Comparison of ENCODE assay signal across 9 cellular contexts in genomic region chr1:221794079-221794670, GRCh38. TPM values are rescaled to one million over a fixed set of nuclear protein-coding genes. Genes with fewer than 3 reads are reported as not detected.
DNase-seq lines count a peak whose midpoint lies in the region; ATAC-seq and TF ChIP-seq lines count a peak whose summit lies in the region.
"Had no signal": no experiment of that assay in that cellular context is flagged by ENCODE, and none has a peak within 500 bp of the region (broad histone marks: within the 10 kb centered on the region; RNA-seq: fewer than 3 reads in every experiment).

No MANE protein-coding gene starts in this region.

- H2BK5ac ChIP-seq in IMR-90 (ENCODE audit: low read depth, low read length, poor library complexity, severe bottlenecking): peak overlapping the region; percentile 35

- no TSS peak for BruUV-seq in IMR-90 (replicated peaks; lab: Mats Ljungman, UMichigan)

- H4K8ac ChIP-seq in IMR-90 (ENCODE audit: low read depth in 2 of 2, low read length in 2 of 2): peak overlapping the region in 1 of 2 experiments; percentile 53; a peak in 2 of 4 replicates

- POLR2A ChIA-PET in IMR-90 (lab: Charles Lee; ENCODE audit: unreplicated experiment): no interaction called here

- WGBS in IMR-90 (ENCODE audit: extremely low coverage in 2 of 2, insufficient read length in 1 of 2), 2 experiments: no CpG with 5 or more reads among the region's 2 CpGs

- H3K56ac ChIP-seq in IMR-90 (ENCODE audit: extremely low read depth, insufficient read depth, low read length): no peak overlapping the region

- in situ Hi-C loops in IMR-90 (cut with MboI; ENCODE audit: low sequenced_read_pairs): no loop called here

- ATAC-seq in GM18499 (IDR thresholded peaks at IDR 0.05; ENCODE audit: insufficient read depth, unreplicated experiment) (peak; percentile 62), GM21529 (IDR thresholded peaks at IDR 0.05; ENCODE audit: unreplicated experiment) (peak; percentile 52), IMR-90 (ENCODE audit: low read depth) (peak; percentile 32), SK-N-SH treated with all-trans-retinoic acid at 6 μM for 48 hours (no peak), left ventricle myocardium superior (no peak)

- H3K14ac ChIP-seq in IMR-90 (replicated peaks; ENCODE audit: low read depth, low read length): peak overlapping the region; percentile 15

- H3K18ac ChIP-seq in IMR-90 (ENCODE audit: low read depth, low read length): peak overlapping the region; percentile 92

- peaks cover 23 to 36% of the 10 kb centered on the region in 2 donors for H3K4me1 Mint-ChIP-seq in immature natural killer cell

- no peaks in the 10 kb centered on the region for H3K79me1 ChIP-seq in IMR-90 (ENCODE audit: low read depth in 1 of 2, low read length in 2 of 2)

- H2AK9ac ChIP-seq in IMR-90 (replicated peaks; ENCODE audit: low read depth, low read length, poor library complexity): peak overlapping the region; percentile 20

- TF ChIP-seq POLR2A in IMR-90 (IDR thresholded peaks at IDR 0.05; ENCODE audit: low read depth, low read length): no peak

- no peak overlapping the region for H3K9ac ChIP-seq in IMR-90 (ENCODE audit: low read depth, low read length)

- peak overlapping the region; percentile 10; the same call in 1 of the 2 replicates for H3K27ac ChIP-seq in IMR-90 (ENCODE audit: insufficient read depth, low read length)

- peaks cover 0 to under 1% (median 0%) of the 10 kb centered on the region in 6 donors for H3K9me3 Mint-ChIP-seq in immature natural killer cell

- H4K91ac ChIP-seq in IMR-90 (ENCODE audit: insufficient read depth, low read depth, low read length): peak overlapping the region; percentile 37

- H3K36me3 Mint-ChIP-seq in immature natural killer cell: no peaks in the 10 kb centered on the region

- no peaks in the 10 kb centered on the region for H3K9me3 ChIP-seq in IMR-90 (ENCODE audit: control insufficient read depth, insufficient read depth, low read length)

- H2BK120ac ChIP-seq in IMR-90 (ENCODE audit: low read depth, low read length): peak overlapping the region; percentile 80; the same call in 1 of the 2 replicates

- peak overlapping the region; percentile 71 for H3K4ac ChIP-seq in IMR-90 (ENCODE audit: low read depth, low read length)

- TF ChIP-seq RAD21 in IMR-90 (IDR thresholded peaks at IDR 0.05; ENCODE audit: low read length): no peak

- H2BK20ac ChIP-seq in IMR-90 (ENCODE audit: low read depth, low read length): peak overlapping the region; percentile 78

- TF ChIP-seq CTCF in IMR-90 (conservative IDR thresholded peaks at IDR 0.05; ENCODE audit: low read depth, low read length): no peak

- dilution Hi-C loops in IMR-90 (cut with HindIII; ENCODE audit: low sequenced_read_pairs, unreplicated experiment): no loop called here

- peak overlapping the region; percentile 46 for H2AFZ ChIP-seq in IMR-90 (replicated peaks; ENCODE audit: low read length, poor library complexity)

- H3K9me1 ChIP-seq in IMR-90 (ENCODE audit: insufficient read depth, low read length): no peaks in the 10 kb centered on the region

- H3K4me3 Mint-ChIP-seq in immature natural killer cell: peak overlapping the region; percentile 48 to 78 (median 63)

- no peaks in the 10 kb centered on the region for H4K20me1 ChIP-seq in IMR-90 (ENCODE audit: insufficient read depth, low read length)

- H2BK15ac ChIP-seq in IMR-90 (ENCODE audit: low read depth, low read length): peak overlapping the region; percentile 87; the same call in 2 of the 3 replicates

- peak overlapping the region; percentile 20 to 99 (median 98) for H3K27ac Mint-ChIP-seq in immature natural killer cell

- no peak overlapping the region for H3K4me3 ChIP-seq in IMR-90 (ENCODE audit: insufficient read depth, low read depth, low read length)

- H3K23ac ChIP-seq in IMR-90 (ENCODE audit: low read depth, low read length): peak overlapping the region; percentile 34; the same call in 1 of the 2 replicates

- intact Hi-C loops in IMR-90 (cut with micrococcal nuclease): no loop called here
- intact Hi-C loops in left ventricle myocardium superior (cut with micrococcal nuclease): no loop called here

- H3K4me1 ChIP-seq in IMR-90 (ENCODE audit: control insufficient read depth, insufficient read depth, low read length): peaks cover 9% of the 10 kb centered on the region

- H3K27me3 ChIP-seq in IMR-90 (ENCODE audit: control insufficient read depth, insufficient read depth, low read length): no peaks in the 10 kb centered on the region

- CTCF ChIA-PET in IMR-90 (lab: Yijun Ruan, JAX): interaction anchor here (0.7 kb wide), 1 partner anchor 1604 kb away, joined by 3 read pairs; no protein-coding TSS in a partner anchor

- H4K5ac ChIP-seq in IMR-90 (ENCODE audit: low read depth, low read length): peak overlapping the region; percentile 59

- peaks cover 9 to 12% (median 11%) of the 10 kb centered on the region in 3 donors for H3K27me3 Mint-ChIP-seq in immature natural killer cell (ENCODE audit: low read depth in 3 of 3)

- H3K36me3 ChIP-seq in IMR-90 (ENCODE audit: control insufficient read depth, insufficient read depth, low read length): no peaks in the 10 kb centered on the region

- DNase-seq in IMR-90 (peak; percentile 77), immature natural killer cell (peak; percentile 55 to 75 (median 57)), pons (ENCODE audit: low spot score) (no peak), left ventricle myocardium superior (no peak), DMS79 (lab: John Stamatoyannopoulos, UW) (no peak)
- DNase-seq: NCI-H2171 treated with DMSO at 0.1 percent for 48 hours had no signal

- peak overlapping the region; percentile 77 for H2AK5ac ChIP-seq in IMR-90 (ENCODE audit: low read depth, low read length)

- no peak overlapping the region for H3K4me2 ChIP-seq in IMR-90 (ENCODE audit: low read depth, low read length)

TF ChIP-seq in IMR-90, 13 proteins besides CTCF, POLR2A, EP300 and RAD21 (continues in another document):
- TF ChIP-seq BHLHE40 (IDR thresholded peaks at IDR 0.05; ENCODE audit: low read depth, low read length) (no peak), RFX5 (IDR thresholded peaks at IDR 0.05; ENCODE audit: low read depth, low read length) (no peak), SMC3 (IDR thresholded peaks at IDR 0.05; ENCODE audit: low read depth, low read length) (no peak), MXI1 (IDR thresholded peaks at IDR 0.05; ENCODE audit: borderline replicate concordance, low read depth, low read length) (no peak), RCOR1 (IDR thresholded peaks at IDR 0.05; ENCODE audit: insufficient replicate concordance, low read length) (no peak), FOS (IDR thresholded peaks at IDR 0.05; ENCODE audit: low read depth, low read length) (no peak), CHD1 (IDR thresholded peaks at IDR 0.05; ENCODE audit: low read depth, low read length) (no peak), MAZ (IDR thresholded peaks at IDR 0.05; ENCODE audit: borderline replicate concordance, low read depth, low read length) (no peak)
- TF ChIP-seq, protein P1, sequence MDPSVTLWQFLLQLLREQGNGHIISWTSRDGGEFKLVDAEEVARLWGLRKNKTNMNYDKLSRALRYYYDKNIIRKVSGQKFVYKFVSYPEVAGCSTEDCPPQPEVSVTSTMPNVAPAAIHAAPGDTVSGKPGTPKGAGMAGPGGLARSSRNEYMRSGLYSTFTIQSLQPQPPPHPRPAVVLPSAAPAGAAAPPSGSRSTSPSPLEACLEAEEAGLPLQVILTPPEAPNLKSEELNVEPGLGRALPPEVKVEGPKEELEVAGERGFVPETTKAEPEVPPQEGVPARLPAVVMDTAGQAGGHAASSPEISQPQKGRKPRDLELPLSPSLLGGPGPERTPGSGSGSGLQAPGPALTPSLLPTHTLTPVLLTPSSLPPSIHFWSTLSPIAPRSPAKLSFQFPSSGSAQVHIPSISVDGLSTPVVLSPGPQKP (IDR thresholded peaks at IDR 0.05; ENCODE audit: borderline replicate concordance, low read depth, low read length): no peak

TF ChIP-seq in SK-N-SH treated with all-trans-retinoic acid at 6 μM for 48 hours, 23 proteins besides CTCF, POLR2A, EP300 and RAD21 (continues in another document):
- TF ChIP-seq CSDC2 (CRISPR knock-in tag; IDR thresholded peaks at IDR 0.05) (no peak), GLIS3 (CRISPR knock-in tag; IDR thresholded peaks at IDR 0.05) (no peak), PPARA (CRISPR knock-in tag; IDR thresholded peaks at IDR 0.05; ENCODE audit: borderline replicate concordance) (no peak), ZC3H10 (CRISPR knock-in tag; IDR thresholded peaks at IDR 0.05) (no peak)
- TF ChIP-seq, protein P2, sequence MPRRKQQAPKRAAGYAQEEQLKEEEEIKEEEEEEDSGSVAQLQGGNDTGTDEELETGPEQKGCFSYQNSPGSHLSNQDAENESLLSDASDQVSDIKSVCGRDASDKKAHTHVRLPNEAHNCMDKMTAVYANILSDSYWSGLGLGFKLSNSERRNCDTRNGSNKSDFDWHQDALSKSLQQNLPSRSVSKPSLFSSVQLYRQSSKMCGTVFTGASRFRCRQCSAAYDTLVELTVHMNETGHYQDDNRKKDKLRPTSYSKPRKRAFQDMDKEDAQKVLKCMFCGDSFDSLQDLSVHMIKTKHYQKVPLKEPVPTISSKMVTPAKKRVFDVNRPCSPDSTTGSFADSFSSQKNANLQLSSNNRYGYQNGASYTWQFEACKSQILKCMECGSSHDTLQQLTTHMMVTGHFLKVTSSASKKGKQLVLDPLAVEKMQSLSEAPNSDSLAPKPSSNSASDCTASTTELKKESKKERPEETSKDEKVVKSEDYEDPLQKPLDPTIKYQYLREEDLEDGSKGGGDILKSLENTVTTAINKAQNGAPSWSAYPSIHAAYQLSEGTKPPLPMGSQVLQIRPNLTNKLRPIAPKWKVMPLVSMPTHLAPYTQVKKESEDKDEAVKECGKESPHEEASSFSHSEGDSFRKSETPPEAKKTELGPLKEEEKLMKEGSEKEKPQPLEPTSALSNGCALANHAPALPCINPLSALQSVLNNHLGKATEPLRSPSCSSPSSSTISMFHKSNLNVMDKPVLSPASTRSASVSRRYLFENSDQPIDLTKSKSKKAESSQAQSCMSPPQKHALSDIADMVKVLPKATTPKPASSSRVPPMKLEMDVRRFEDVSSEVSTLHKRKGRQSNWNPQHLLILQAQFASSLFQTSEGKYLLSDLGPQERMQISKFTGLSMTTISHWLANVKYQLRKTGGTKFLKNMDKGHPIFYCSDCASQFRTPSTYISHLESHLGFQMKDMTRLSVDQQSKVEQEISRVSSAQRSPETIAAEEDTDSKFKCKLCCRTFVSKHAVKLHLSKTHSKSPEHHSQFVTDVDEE (CRISPR knock-in tag; IDR thresholded peaks at IDR 0.05): no peak

RNA-seq across cellular contexts. Expression of gene DUSP10, which starts 52.3 kb away (rescaled TPM):
- 59.1 and 71.4 TPM in 2 replicates for total RNA-seq in IMR-90 (2012; rRNA removed)
- 41.7 and 44.8 TPM in 2 replicates for polyA plus RNA-seq in IMR-90 (2012; rRNA removed)
- 23.4 and 35.1 TPM in 2 replicates for polyA plus RNA-seq in IMR-90 (2012; cell fraction: cytosol; rRNA removed)
- 32.9 and 43.8 TPM in 2 replicates for polyA plus RNA-seq in IMR-90 (2012; cell fraction: nucleus; rRNA removed; ENCODE audit: low replicate concordance)
- polyA plus RNA-seq in immature natural killer cell: 10 to 100 TPM; 10.7 to 25.6 (median 14.7) TPM
- total RNA-seq in left ventricle myocardium superior: 3.5 TPM

Comparison
In these comparisons a context has a peak if more than half of its experiments do, and no peak if none do; other contexts are left out.
1. ATAC-seq: peak in GM18499 (single experiment), GM21529 (single experiment) and IMR-90 (single experiment); none in SK-N-SH treated with all-trans-retinoic acid at 6 μM for 48 hours (single experiment) and left ventricle myocardium superior (single experiment).
2. DNase-seq: peak in IMR-90 (single experiment) and immature natural killer cell (3 of 3); none in pons (single experiment), left ventricle myocardium superior (single experiment) and DMS79 (single experiment).
3. RNA of gene DUSP10, which starts 52.3 kb away (total RNA-seq): 59.1 to 71.4 TPM in IMR-90; 3.5 TPM in left ventricle myocardium superior (single experiment); every median in the first group is over 10 times any median in the second.